10 cellular contexts compared by ENCODE assay signal in the genomic region with DNA sequence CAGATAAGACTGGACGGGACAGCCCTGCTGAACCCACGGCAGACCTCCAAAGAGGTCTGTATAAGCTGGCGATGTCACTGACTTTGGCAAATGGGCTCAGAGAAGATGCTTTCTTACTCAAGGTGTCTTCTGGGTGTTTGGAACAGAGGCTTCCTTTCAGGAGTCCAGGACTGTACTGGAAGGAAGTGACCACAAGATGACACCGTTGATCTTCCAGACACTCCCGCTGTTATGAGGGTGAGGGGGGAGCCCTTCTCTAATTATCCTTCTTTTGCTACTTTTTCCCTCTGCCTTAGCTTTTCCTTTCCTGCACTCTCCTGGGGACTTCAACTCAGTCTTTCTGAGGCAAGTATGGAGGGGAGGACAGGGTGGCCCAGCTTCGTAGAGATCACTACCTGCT.
DNase-seq lines count a peak whose midpoint lies in the region; ATAC-seq and TF ChIP-seq lines count a peak whose summit lies in the region.
"Had no signal": no experiment of that assay in that cellular context is flagged by ENCODE, and none has a peak within 500 bp of the region (broad histone marks: within the 10 kb centered on the region; RNA-seq: fewer than 3 reads in every experiment).

No MANE protein-coding gene starts in this region.

- no peak overlapping the region for H3K4ac ChIP-seq in H9 (ENCODE audit: low read depth, low read length)

- no peak overlapping the region for H2BK120ac ChIP-seq in H9 (ENCODE audit: low read depth, low read length, poor library complexity, severe bottlenecking)

- no peaks in the 10 kb centered on the region for H3K36me3 ChIP-seq in ACC112 (ENCODE audit: insufficient read depth, low read length)
- no peaks in the 10 kb centered on the region for H3K36me3 ChIP-seq in left lung

- H4K5ac ChIP-seq in H9 (ENCODE audit: insufficient read length, low read depth, low read length): no peak overlapping the region

- H4K8ac ChIP-seq in H9 (replicated peaks; ENCODE audit: insufficient read length, low read depth, low read length): no peak overlapping the region

- H3K18ac ChIP-seq in H9 (ENCODE audit: insufficient read length, low read depth, low read length): no peak overlapping the region

- H3K23me2 ChIP-seq in H9 (ENCODE audit: insufficient read length, low read depth, low read length, poor library complexity, severe bottlenecking): peaks cover 5% of the 10 kb centered on the region

- DNase-seq in H9 (no peak), left lung (no peak), NCI-H524 (lab: John Stamatoyannopoulos, UW) (no peak)
- no peak for DNase-seq in activated naive CD8-positive, alpha-beta T cell treated with anti-CD3 and anti-CD28 coated beads for 36 hours
- DNase-seq in activated naive CD4-positive, alpha-beta T cell (lab: John Stamatoyannopoulos, UW): no peak
- DNase-seq: DMS79 had no signal

- peak overlapping the region; percentile 18 for H3K4me2 ChIP-seq in H9 (ENCODE audit: insufficient read depth, insufficient read length, low read length)

- peaks cover 11 to 14% of the 10 kb centered on the region in 2 experiments for H3K4me1 Mint-ChIP-seq in H9
- peaks cover 16% of the 10 kb centered on the region for H3K4me1 Mint-ChIP-seq in activated naive CD8-positive, alpha-beta T cell treated with anti-CD3 and anti-CD28 coated beads for 36 hours

- no peak overlapping the region for H2BK15ac ChIP-seq in H9 (ENCODE audit: low read depth, low read length)

- no peak overlapping the region for H4K91ac ChIP-seq in H9 (ENCODE audit: insufficient read length, low read depth, low read length)

- no peak overlapping the region for H3K9ac ChIP-seq in H9 (ENCODE audit: extremely low read depth, insufficient read length, low read length)

- intact Hi-C loops in left lung (cut with DNase I): no loop called here

- peaks cover 38% of the 10 kb centered on the region for H3K27me3 Mint-ChIP-seq in H9 (ENCODE audit: low read depth)
- peaks cover 3% of the 10 kb centered on the region for H3K27me3 Mint-ChIP-seq in activated naive CD8-positive, alpha-beta T cell treated with anti-CD3 and anti-CD28 coated beads for 36 hours

- no peaks in the 10 kb centered on the region for H3K79me1 ChIP-seq in H9 (ENCODE audit: insufficient read depth, low read depth, low read length, poor library complexity, severe bottlenecking)

- no peak overlapping the region for H3K27ac Mint-ChIP-seq in H9
- H3K27ac Mint-ChIP-seq in activated naive CD8-positive, alpha-beta T cell treated with anti-CD3 and anti-CD28 coated beads for 36 hours: no peak overlapping the region
- H3K27ac Mint-ChIP-seq: activated T-cell treated with anti-CD3 and anti-CD28 coated beads, Interleukin-2, amount 50 U/mL, for 72 hours had no signal

- ATAC-seq in left lung: peak; percentile 71
- no peak for ATAC-seq in HG03469 (IDR thresholded peaks at IDR 0.05; ENCODE audit: unreplicated experiment)
- no peak for ATAC-seq in GM21529 (IDR thresholded peaks at IDR 0.05; ENCODE audit: unreplicated experiment)

- H3K4me3 Mint-ChIP-seq in H9: peak overlapping the region; percentile 57 to 71; a peak in 4 of 5 replicates
- peak overlapping the region; percentile 62 for H3K4me3 Mint-ChIP-seq in activated naive CD8-positive, alpha-beta T cell treated with anti-CD3 and anti-CD28 coated beads for 36 hours

- H2BK12ac ChIP-seq in H9 (ENCODE audit: insufficient read length, low read depth, low read length): no peak overlapping the region

- H4K20me1 ChIP-seq in H9 (ENCODE audit: control insufficient read depth, insufficient read depth, insufficient read length): no peaks in the 10 kb centered on the region

- no peak overlapping the region for H2AK5ac ChIP-seq in H9 (ENCODE audit: insufficient read length, low read length)

- H3K9me3 Mint-ChIP-seq in H9: peaks cover 0 to 6% of the 10 kb centered on the region in 2 experiments; a peak in 1 of 5 replicates
- no peaks in the 10 kb centered on the region for H3K9me3 Mint-ChIP-seq in activated naive CD8-positive, alpha-beta T cell treated with anti-CD3 and anti-CD28 coated beads for 36 hours
- H3K9me3 Mint-ChIP-seq: activated T-cell treated with anti-CD3 and anti-CD28 coated beads, Interleukin-2, amount 50 U/mL, for 72 hours had no signal

- H3K36me3 Mint-ChIP-seq in H9 (ENCODE audit: insufficient read depth in 1 of 3, low read depth in 3 of 3): no peaks in the 10 kb centered on the region
- H3K36me3 Mint-ChIP-seq in activated naive CD8-positive, alpha-beta T cell treated with anti-CD3 and anti-CD28 coated beads for 36 hours: no peaks in the 10 kb centered on the region

- H3K27ac ChIP-seq in ACC112 (ENCODE audit: low read depth, low read length): no peak overlapping the region
- no peak overlapping the region for H3K27ac ChIP-seq in H9 (ENCODE audit: insufficient read length, low read depth, low read length)
- peak overlapping the region in 1 of 2 donors; percentile 30 for H3K27ac ChIP-seq in left lung

- H3K4me1 ChIP-seq in ACC112 (ENCODE audit: control insufficient read depth, insufficient read depth, low read length, unreplicated experiment) (no peaks in the 10 kb centered on the region), H9 (ENCODE audit: insufficient read depth, low read length) (no peaks in the 10 kb centered on the region), left lung (no peaks in the 10 kb centered on the region)

- no peak overlapping the region for H2BK20ac ChIP-seq in H9 (ENCODE audit: low read depth, low read length, poor library complexity, severe bottlenecking)

- H2AFZ ChIP-seq in ACC112 (ENCODE audit: low read length, unreplicated experiment) (no peak overlapping the region), H9 (ENCODE audit: low read length) (no peak overlapping the region)

- H3K9me3 ChIP-seq in H9 (ENCODE audit: control insufficient read depth, low read depth, low read length): no peaks in the 10 kb centered on the region
- H3K9me3 ChIP-seq in left lung: no peaks in the 10 kb centered on the region

- no CpG with 5 or more reads among the region's 6 CpGs for WGBS in H9 (ENCODE audit: extremely low coverage, insufficient read length, low lambda C conversion rate)

- no peak overlapping the region for H3K23ac ChIP-seq in H9 (ENCODE audit: insufficient read length, low read depth, low read length)

- no peak overlapping the region for H2BK5ac ChIP-seq in H9 (ENCODE audit: insufficient read length, low read length)

- H3K56ac ChIP-seq in H9 (ENCODE audit: insufficient read length, low read depth, low read length): no peak overlapping the region

- peak overlapping the region; percentile 49; the same call in 1 of the 2 replicates for H3K4me3 ChIP-seq in ACC112 (ENCODE audit: low read depth, low read length)
- peak overlapping the region in 1 of 2 donors; percentile 2 for H3K4me3 ChIP-seq in left lung

- TF ChIP-seq CTCF in H9 (conservative IDR thresholded peaks at IDR 0.05) (no peak), left lung (IDR thresholded peaks at IDR 0.05) (no peak)

- H3K27me3 ChIP-seq in ACC112 (ENCODE audit: insufficient read depth, low read length) (peaks cover 60% of the 10 kb centered on the region), H9 (ENCODE audit: insufficient read depth, low read length) (no peaks in the 10 kb centered on the region), left lung (peaks cover 0 to 14% of the 10 kb centered on the region in 2 donors)

- no peak overlapping the region; the same call in 1 of the 2 replicates for H3K14ac ChIP-seq in H9 (ENCODE audit: insufficient read depth, low read length)

- H3K79me2 ChIP-seq in ACC112 (ENCODE audit: control insufficient read depth, insufficient read depth, low read length, unreplicated experiment): no peaks in the 10 kb centered on the region
- H3K79me2 ChIP-seq in H9 (ENCODE audit: insufficient read depth, low read length): no peaks in the 10 kb centered on the region

- no peak overlapping the region for H3T11ph ChIP-seq in H9 (ENCODE audit: low read length)
